Comparison of ENCODE assay signal across 17 cellular contexts in the genomic region with DNA sequence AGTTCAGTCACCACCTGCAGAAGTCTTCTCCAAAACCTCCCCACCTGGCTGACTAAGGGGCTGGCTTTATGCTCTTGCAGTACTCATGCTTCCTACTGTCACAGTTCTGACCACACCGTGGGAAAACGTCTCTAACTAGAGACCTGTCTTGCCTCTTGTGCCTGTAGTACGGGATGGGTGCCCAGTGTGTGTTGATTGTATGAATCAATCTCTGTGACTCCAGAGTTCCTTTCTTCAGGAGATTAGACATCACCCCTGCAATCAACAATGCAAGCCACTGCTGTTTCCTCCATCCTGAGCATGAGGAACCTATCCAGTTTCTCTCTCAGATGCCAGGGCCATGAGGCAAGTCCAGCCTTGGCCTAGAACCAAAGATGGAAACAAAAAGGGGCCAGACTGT.
DNase-seq lines count a peak whose midpoint lies in the region; ATAC-seq and TF ChIP-seq lines count a peak whose summit lies in the region.
"Had no signal": no experiment of that assay in that cellular context is flagged by ENCODE, and none has a peak within 500 bp of the region (broad histone marks: within the 10 kb centered on the region; RNA-seq: fewer than 3 reads in every experiment).

No MANE protein-coding gene starts in this region.

- H3K4me3 ChIP-seq in BLaER1: no peak overlapping the region
- no peak overlapping the region for H3K4me3 ChIP-seq in prostate gland

- CTCF ChIA-PET in activated CD4-positive, alpha-beta T cell treated with anti-CD3 and anti-CD28 coated beads, Interleukin-2, amount 10 ng/mL, durations not matched to agents 7 days and 5 days (lab: Charles Lee): interaction anchor here (0.5 kb wide), 1 partner anchor 185 kb away, joined by 3 read pairs; no protein-coding TSS in a partner anchor

- H3K27ac ChIP-seq in BLaER1: no peak overlapping the region
- no peak overlapping the region for H3K27ac ChIP-seq in epithelial cell of prostate
- no peak overlapping the region for H3K27ac ChIP-seq in prostate gland

- 61% methylated on average over 3 of the region's 3 CpGs for WGBS in prostate gland

- no peak overlapping the region for H3K9ac ChIP-seq in BLaER1

- no peak for TF ChIP-seq CTCF in prostate gland (IDR thresholded peaks at IDR 0.05)

- H3K36me3 ChIP-seq in BLaER1: peaks cover 53% of the 10 kb centered on the region
- H3K36me3 ChIP-seq in prostate gland: no peaks in the 10 kb centered on the region

- H3K36me3 Mint-ChIP-seq in activated CD4-positive, alpha-beta T cell treated with anti-CD3 and anti-CD28 coated beads, Interleukin-2, amount 10 ng/mL, durations not matched to agents 7 days and 5 days (ENCODE audit: low read depth): no peaks in the 10 kb centered on the region

- intact Hi-C loops in prostate gland (cut with DNase I): no loop called here

- peaks cover 96% of the 10 kb centered on the region for H4K20me1 ChIP-seq in BLaER1

- H3K4me1 Mint-ChIP-seq in activated CD4-positive, alpha-beta T cell treated with anti-CD3 and anti-CD28 coated beads, Interleukin-2, amount 10 ng/mL, durations not matched to agents 7 days and 5 days: no peaks in the 10 kb centered on the region

- H3K4me3 Mint-ChIP-seq in activated CD4-positive, alpha-beta T cell treated with anti-CD3 and anti-CD28 coated beads, Interleukin-2, amount 10 ng/mL, durations not matched to agents 7 days and 5 days: no peak overlapping the region
- H3K4me3 Mint-ChIP-seq: CD4-positive, alpha-beta T cell; IgD-negative memory B cell had no signal

- H3K9me3 ChIP-seq in BLaER1: no peaks in the 10 kb centered on the region
- no peaks in the 10 kb centered on the region for H3K9me3 ChIP-seq in prostate gland

- H3K27me3 Mint-ChIP-seq in activated CD4-positive, alpha-beta T cell treated with anti-CD3 and anti-CD28 coated beads, Interleukin-2, amount 10 ng/mL, durations not matched to agents 7 days and 5 days: no peaks in the 10 kb centered on the region
- H3K27me3 Mint-ChIP-seq: CD4-positive, alpha-beta T cell had no signal

- H3K4me2 ChIP-seq in BLaER1: peak overlapping the region; percentile 50; the same call in 1 of the 2 replicates

- POLR2A ChIA-PET in activated CD4-positive, alpha-beta T cell treated with anti-CD3 and anti-CD28 coated beads, Interleukin-2, amount 10 ng/mL, durations not matched to agents 7 days and 5 days (lab: Charles Lee): no interaction called here

- no peak for ATAC-seq in HG03139 (IDR thresholded peaks at IDR 0.05; ENCODE audit: unreplicated experiment)
- ATAC-seq: Panc1 had no signal

- H3K27ac Mint-ChIP-seq in activated CD4-positive, alpha-beta T cell treated with anti-CD3 and anti-CD28 coated beads, Interleukin-2, amount 10 ng/mL, durations not matched to agents 7 days and 5 days: no peak overlapping the region
- H3K27ac Mint-ChIP-seq: CD4-positive, alpha-beta T cell; IgD-negative memory B cell had no signal

- no peak for TF ChIP-seq POLR2A in prostate gland (IDR thresholded peaks at IDR 0.05)

- H3K27me3 ChIP-seq in BLaER1: no peaks in the 10 kb centered on the region
- no peaks in the 10 kb centered on the region for H3K27me3 ChIP-seq in prostate gland (replicated peaks; ENCODE audit: insufficient read depth)

- H3K9me3 Mint-ChIP-seq in activated CD4-positive, alpha-beta T cell treated with anti-CD3 and anti-CD28 coated beads, Interleukin-2, amount 10 ng/mL, durations not matched to agents 7 days and 5 days: no peaks in the 10 kb centered on the region
- H3K9me3 Mint-ChIP-seq: CD4-positive, alpha-beta T cell; IgD-negative memory B cell had no signal

- DNase-seq in M059J (ENCODE audit: low read depth) (peak; percentile 18), epithelial cell of prostate (ENCODE audit: low read depth, low spot score) (peak; percentile 69), mucosa of gallbladder (ENCODE audit: low spot score) (peak; percentile 58), HUDEP-2 (lab: John Stamatoyannopoulos, UW; ENCODE audit: unreplicated experiment in 76 of 76) (no peak), prostate gland (ENCODE audit: low spot score) (no peak)
- DNase-seq in activated CD4-positive, alpha-beta T cell treated with anti-CD3 and anti-CD28 coated beads, Interleukin-2, amount 10 ng/mL, durations not matched to agents 7 days and 5 days: no peak
- DNase-seq: CD4-positive, alpha-beta T cell; GOT3; MV-4-11; NCI-H1417; NCI-H187 treated with DMSO at 0.1 percent for 48 hours; NCI-H748 treated with DMSO at 0.1 percent for 48 hours; SW 1271 had no signal

- H3K4me1 ChIP-seq in BLaER1 (peaks cover 54% of the 10 kb centered on the region), prostate gland (replicated peaks) (no peaks in the 10 kb centered on the region)

Comparison
In these comparisons a context has a peak if more than half of its experiments do, and no peak if none do; other contexts are left out.
1. DNase-seq: peak in M059J (single experiment), epithelial cell of prostate (single experiment) and mucosa of gallbladder (single experiment); none in HUDEP-2 (0 of 76), activated CD4-positive, alpha-beta T cell treated with anti-CD3 and anti-CD28 coated beads, Interleukin-2, amount 10 ng/mL, durations not matched to agents 7 days and 5 days (single experiment) and prostate gland (single experiment).